In genomic region chr7:128530855-128531104, GRCh38 we compare ENCODE assay signal across 8 cellular contexts. TPM values are rescaled to one million over a fixed set of nuclear protein-coding genes. Genes with fewer than 3 reads are reported as not detected.
DNase-seq lines count a peak whose midpoint lies in the region; ATAC-seq, FAIRE-seq and TF ChIP-seq lines count a peak whose summit lies in the region.

No MANE protein-coding gene starts in this region.

- dilution Hi-C loops in endothelial cell of umbilical vein (cut with MboI; ENCODE audit: extremely low pct_ligation_motif_present, low sequenced_read_pairs), result no loop called here

- H3K9me3 Mint-ChIP-seq in progenitor cell of endocrine pancreas (ENCODE audit: low read depth), result no peaks in the 10 kb centered on the region

- H3K36me3 ChIP-seq in DND-41 (ENCODE audit: insufficient read depth, low read length), result peaks cover 19% of the 10 kb centered on the region
- H3K36me3 ChIP-seq in KOPT-K1 (ENCODE audit: insufficient read depth, low read length), result peaks cover 24% of the 10 kb centered on the region
- H3K36me3 ChIP-seq in endothelial cell of umbilical vein (ENCODE audit: control insufficient read depth in 2 of 2, extremely low read depth in 1 of 2, insufficient read depth in 2 of 2, low read length in 2 of 2), result no peaks in the 10 kb centered on the region

- DNase-seq in DND-41 (no peak), endothelial cell of umbilical vein (ENCODE audit: low read depth, low spot score) (no peak), progenitor cell of endocrine pancreas (ENCODE audit: low spot score, unreplicated experiment) (peak; percentile 74), left lobe of liver (ENCODE audit: low spot score) (no peak), SIG-M5 treated with dmso at 0.1 percent for 504 hours (lab: John Stamatoyannopoulos, UW; ENCODE audit: unreplicated experiment) (no peak)
- no peak for DNase-seq in activated CD4-positive, alpha-beta T cell treated with anti-CD3 and anti-CD28 coated beads, Interleukin-2, amount 50 U/mL, for 1 hour

- H3K9ac ChIP-seq in DND-41 (ENCODE audit: low read depth, low read length), result peak overlapping the region; percentile 72
- peak overlapping the region; percentile 47 for H3K9ac ChIP-seq in endothelial cell of umbilical vein (replicated peaks; ENCODE audit: extremely low read depth, insufficient read depth, low read length)

- H3K4me2 ChIP-seq in DND-41 (ENCODE audit: insufficient read depth, low read length) (peak overlapping the region; percentile 67), endothelial cell of umbilical vein (ENCODE audit: insufficient read depth, low read length) (peak overlapping the region; percentile 11)

- peaks cover 10% of the 10 kb centered on the region for H3K36me3 Mint-ChIP-seq in progenitor cell of endocrine pancreas (ENCODE audit: insufficient read depth)

- peaks cover 20% of the 10 kb centered on the region for H3K4me1 ChIP-seq in DND-41 (ENCODE audit: insufficient read depth, low read length)
- peaks cover 6% of the 10 kb centered on the region for H3K4me1 ChIP-seq in endothelial cell of umbilical vein (ENCODE audit: control insufficient read depth, extremely low read depth, insufficient read depth, low read length)

- POLR2A ChIA-PET in endothelial cell of umbilical vein (lab: Charles Lee), result no interaction called here

- H3K79me2 ChIP-seq in DND-41 (ENCODE audit: insufficient read depth, low read length) (peaks cover 49% of the 10 kb centered on the region), endothelial cell of umbilical vein (ENCODE audit: control insufficient read depth, insufficient read depth, low read length) (peaks cover 40% of the 10 kb centered on the region)

- H4K20me1 ChIP-seq in DND-41 (ENCODE audit: insufficient read depth, low read length) (no peaks in the 10 kb centered on the region; the same call in 1 of the 2 replicates), endothelial cell of umbilical vein (replicated peaks; ENCODE audit: control insufficient read depth, extremely low read depth, insufficient read depth, low read length) (no peaks in the 10 kb centered on the region)

- TF ChIP-seq CTCF in DND-41 (IDR thresholded peaks at IDR 0.05; ENCODE audit: borderline replicate concordance, extremely low read depth, low read length, poor library complexity, severe bottlenecking) (no peak), endothelial cell of umbilical vein (IDR thresholded peaks at IDR 0.05; ENCODE audit: extremely low read depth in 1 of 2, insufficient read depth in 1 of 2, low read depth in 1 of 2, low read length in 2 of 2) (no peak), progenitor cell of endocrine pancreas (IDR thresholded peaks at IDR 0.05; ENCODE audit: unreplicated experiment) (no peak)

- H3K4me1 Mint-ChIP-seq in progenitor cell of endocrine pancreas (ENCODE audit: low read depth), result peaks cover 20% of the 10 kb centered on the region

- intact Hi-C loops in endothelial cell of umbilical vein (cut with micrococcal nuclease), result loop anchor here (1.0 kb wide), 2 partner anchors 7 to 54 kb away; partner anchors contain the start of gene METTL2B

- peak; percentile 92 for TF ChIP-seq POLR2A in endothelial cell of umbilical vein (IDR thresholded peaks at IDR 0.05; ENCODE audit: low read depth, low read length)

- H3K27me3 ChIP-seq in DND-41 (ENCODE audit: insufficient read depth, low read length, poor library complexity), result no peaks in the 10 kb centered on the region
- H3K27me3 ChIP-seq in endothelial cell of umbilical vein (ENCODE audit: control insufficient read depth in 2 of 2, insufficient read depth in 2 of 2, low read length in 2 of 2), result no peaks in the 10 kb centered on the region

- ATAC-seq in DND-41 (ENCODE audit: insufficient read depth, low read depth) (no peak; the same call in 2 of the 3 replicates), left lobe of liver (no peak), GM19467 (IDR thresholded peaks at IDR 0.05; ENCODE audit: unreplicated experiment) (no peak)

- peak overlapping the region; percentile 65 to 67; a peak in 3 of 4 replicates for H3K4me3 ChIP-seq in DND-41 (ENCODE audit: low read depth in 1 of 2, low read length in 2 of 2)
- H3K4me3 ChIP-seq in endothelial cell of umbilical vein (replicated peaks in 1 of 3; ENCODE audit: insufficient read depth in 1 of 3, low read depth in 1 of 3, low read length in 3 of 3), result peak overlapping the region; percentile 42 to 73 (median 50)

- H3K27ac Mint-ChIP-seq in progenitor cell of endocrine pancreas, result no peak overlapping the region

- no peak overlapping the region for H3K4me3 Mint-ChIP-seq in progenitor cell of endocrine pancreas (ENCODE audit: low read depth)

- no peaks in the 10 kb centered on the region for H3K27me3 Mint-ChIP-seq in progenitor cell of endocrine pancreas

- no peaks in the 10 kb centered on the region for H3K9me1 ChIP-seq in endothelial cell of umbilical vein (replicated peaks; ENCODE audit: control insufficient read depth, extremely low read depth, insufficient read depth, low read length)

- BruUV-seq in endothelial cell of umbilical vein (replicated peaks; lab: Mats Ljungman, UMichigan), result no TSS peak

- H2AFZ ChIP-seq in DND-41 (ENCODE audit: low read depth, low read length) (peak overlapping the region; percentile 76), endothelial cell of umbilical vein (ENCODE audit: low read depth, low read length) (peak overlapping the region; percentile 29)

- peak overlapping the region; percentile 67 for H3K27ac ChIP-seq in DND-41 (ENCODE audit: low read length)
- peak overlapping the region; percentile 68 for H3K27ac ChIP-seq in KOPT-K1 (ENCODE audit: low read depth, low read length, poor library complexity, severe bottlenecking)
- peak overlapping the region; percentile 53 for H3K27ac ChIP-seq in endothelial cell of umbilical vein (ENCODE audit: insufficient read depth, low read depth, low read length)

- H3K9me3 ChIP-seq in DND-41 (ENCODE audit: insufficient read depth, low read length, severe bottlenecking) (no peaks in the 10 kb centered on the region), KOPT-K1 (ENCODE audit: insufficient read depth, low read length, poor library complexity, severe bottlenecking) (no peaks in the 10 kb centered on the region), endothelial cell of umbilical vein (replicated peaks; ENCODE audit: control insufficient read depth, insufficient read depth, low read length) (no peaks in the 10 kb centered on the region)

- no peak for FAIRE-seq in endothelial cell of umbilical vein (lab: Jason Lieb, UNC)

- CTCF ChIA-PET in endothelial cell of umbilical vein (lab: Charles Lee), result no interaction called here

TF ChIP-seq in endothelial cell of umbilical vein, 7 proteins besides CTCF, POLR2A, EP300 and RAD21:
- TF ChIP-seq MAX (IDR thresholded peaks at IDR 0.05; ENCODE audit: insufficient read depth, insufficient read length) (no peak), POLR2AphosphoS5 (IDR thresholded peaks at IDR 0.05; ENCODE audit: insufficient read depth, low read depth, low read length) (peak; percentile 87), MYC (IDR thresholded peaks at IDR 0.05; ENCODE audit: low read depth, low read length) (no peak)

RNA-seq across cellular contexts. Expression of gene METTL2B, which starts 54.2 kb away (rescaled TPM):
- total RNA-seq in endothelial cell of umbilical vein (30.0 and 35.6 TPM in 2 replicates), progenitor cell of endocrine pancreas (36.9 and 37.0 TPM in 2 replicates), left lobe of liver (13.9 TPM)
- polyA plus RNA-seq in endothelial cell of umbilical vein, result 14.2 and 15.9 TPM in 2 replicates
- 15.4 and 16.4 TPM in 2 replicates for polyA plus RNA-seq in endothelial cell of umbilical vein (2011; cell fraction: cytosol; rRNA removed)
- polyA plus RNA-seq in endothelial cell of umbilical vein (2011; cell fraction: nucleus; rRNA removed), result 22.3 and 22.6 TPM in 2 replicates
- 19.3 and 22.0 TPM in 2 replicates for polyA plus RNA-seq in endothelial cell of umbilical vein (2012)
- 27.6 and 28.9 TPM in 2 replicates for polyA minus RNA-seq in endothelial cell of umbilical vein
- 31.9 TPM for polyA minus RNA-seq in endothelial cell of umbilical vein (2011; cell fraction: cytosol; rRNA and poly(A)+ RNA removed)
- 36.0 and 38.5 TPM in 2 replicates for polyA minus RNA-seq in endothelial cell of umbilical vein (2011; cell fraction: nucleus; rRNA and poly(A)+ RNA removed)
